Comparison of ENCODE assay signal across 9 cellular contexts in genomic region chr19:18385675-18386542, GRCh38. TPM values are rescaled to one million over a fixed set of nuclear protein-coding genes. Genes with fewer than 3 reads are reported as not detected.
DNase-seq lines count a peak whose midpoint lies in the region; ATAC-seq and TF ChIP-seq lines count a peak whose summit lies in the region.
"Had no signal": no experiment of that assay in that cellular context is flagged by ENCODE, and none has a peak within 500 bp of the region (broad histone marks: within the 10 kb centered on the region; RNA-seq: fewer than 3 reads in every experiment).

GDF15 (plus strand) TSS chr19:18386158; CDS start chr19:18386190, 32 bp downstream.

- H3K36me3 ChIP-seq in OCI-LY3 (replicated peaks; ENCODE audit: low read depth, low read length) (peaks cover 4% of the 10 kb centered on the region), mammary epithelial cell (ENCODE audit: insufficient read depth, low read length) (no peaks in the 10 kb centered on the region)

- no peak within 1 kb of the TSS for H3K4me2 ChIP-seq in OCI-LY3 (ENCODE audit: low read length)
- peak within 1 kb of the TSS; percentile 80 for H3K4me2 ChIP-seq in mammary epithelial cell (ENCODE audit: insufficient read depth, low read depth, low read length)

- no peak for ATAC-seq in stimulated activated naive CD8-positive, alpha-beta T cell treated with anti-CD3 and anti-CD28 coated beads, Interleukin-15, Interleukin-2, amounts not matched to agents 100 U/mL and 50 U/mL, for 24 hours
- no peak for ATAC-seq in GM19324 (IDR thresholded peaks at IDR 0.05; ENCODE audit: low FRiP score, unreplicated experiment)
- ATAC-seq in GM19463 (IDR thresholded peaks at IDR 0.05; ENCODE audit: unreplicated experiment): no peak

- H3K27me3 ChIP-seq in OCI-LY3 (ENCODE audit: low read depth, low read length): peaks cover 26% of the 10 kb centered on the region
- no peaks in the 10 kb centered on the region for H3K27me3 ChIP-seq in mammary epithelial cell (ENCODE audit: insufficient read depth, low read length)

- H3K9me3 ChIP-seq in OCI-LY3 (ENCODE audit: insufficient read depth, low read length) (no peaks in the 10 kb centered on the region), mammary epithelial cell (replicated peaks; ENCODE audit: insufficient read depth, low read length) (no peaks in the 10 kb centered on the region)

- WGBS in mammary epithelial cell (ENCODE audit: low coverage, missing lambda C conversion rate): 44% methylated on average over 14 of the region's 33 CpGs

- no peak within 1 kb of the TSS for H3K27ac ChIP-seq in OCI-LY3 (ENCODE audit: low read length)
- no peak within 1 kb of the TSS for H3K27ac ChIP-seq in mammary epithelial cell (ENCODE audit: insufficient read depth, low read depth, low read length)

- H3K9ac ChIP-seq in OCI-LY3 (ENCODE audit: low read length) (no peak within 1 kb of the TSS), mammary epithelial cell (ENCODE audit: insufficient read depth, low read length) (peak within 1 kb of the TSS; percentile 46)

- no peak within 1 kb of the TSS for H3K4me3 ChIP-seq in OCI-LY3 (ENCODE audit: low read length)
- peak within 1 kb of the TSS; percentile 57 to 64 (median 60) for H3K4me3 ChIP-seq in mammary epithelial cell (replicated peaks in 1 of 3; ENCODE audit: insufficient read depth in 1 of 3, low read depth in 2 of 3, low read length in 3 of 3)

- dilution Hi-C loops in mammary epithelial cell (cut with HindIII; ENCODE audit: low sequenced_read_pairs): no loop called here

- no peaks in the 10 kb centered on the region for H4K20me1 ChIP-seq in OCI-LY3 (ENCODE audit: insufficient read depth, low read length)
- H4K20me1 ChIP-seq in mammary epithelial cell (ENCODE audit: insufficient read depth, low read length): no peaks in the 10 kb centered on the region

- peak; percentile 71 for DNase-seq in activated effector memory CD4-positive, alpha-beta T cell treated with anti-CD3 and anti-CD28 coated beads, Interleukin-2, amount 50 U/mL, for 16 hours
- no peak for DNase-seq in activated effector memory CD4-positive, alpha-beta T cell treated with Interleukin-2 at 50 U/mL for 16 hours
- peak; percentile 69 for DNase-seq in mammary epithelial cell
- peak; percentile 66 for DNase-seq in left kidney (ENCODE audit: low read depth, low spot score)
- peak; percentile 64 for DNase-seq in stimulated activated naive CD8-positive, alpha-beta T cell treated with anti-CD3 and anti-CD28 coated beads, Interleukin-15, Interleukin-2, amounts not matched to agents 100 U/mL and 50 U/mL, for 24 hours

- H3K79me2 ChIP-seq in OCI-LY3 (ENCODE audit: low read length) (no peaks in the 10 kb centered on the region), mammary epithelial cell (ENCODE audit: insufficient read depth, low read length) (peaks cover 12% of the 10 kb centered on the region)

- peak; percentile 61 for TF ChIP-seq CTCF in OCI-LY3 (IDR thresholded peaks at IDR 0.05; ENCODE audit: low read depth, low read length)
- peak; percentile 67 to 87 for TF ChIP-seq CTCF in mammary epithelial cell (conservative IDR thresholded peaks at IDR 0.05 in 1 of 2, IDR thresholded peaks at IDR 0.05 in 1 of 2; ENCODE audit: extremely low read depth in 1 of 2, insufficient read depth in 1 of 2, low read depth in 1 of 2, low read length in 2 of 2)

- CTCF ChIA-PET in mammary epithelial cell (lab: Charles Lee; ENCODE audit: low non-redundant PET): interaction anchor here (0.6 kb wide), 3 partner anchors 26 to 356 kb away, joined by 3 to 5 read pairs (median 4); no protein-coding TSS in a partner anchor

- in situ Hi-C loops in mammary epithelial cell (cut with MboI; ENCODE audit: low sequenced_read_pairs in 2 of 2): no loop called here

- H3K4me1 ChIP-seq in OCI-LY3 (ENCODE audit: low read length) (peaks cover 5% of the 10 kb centered on the region; the same call in 1 of the 2 replicates), mammary epithelial cell (ENCODE audit: insufficient read depth, low read length) (peaks cover 26% of the 10 kb centered on the region)

- TSS peak; percentile 88 for BruUV-seq in mammary epithelial cell (replicated peaks; lab: Mats Ljungman, UMichigan)

- intact Hi-C loops in mammary epithelial cell (cut with micrococcal nuclease): loop anchor here (1.0 kb wide), 2 partner anchors 22 to 37 kb away; no protein-coding TSS in a partner anchor

- H2AFZ ChIP-seq in OCI-LY3 (ENCODE audit: low read depth, low read length): no peak within 1 kb of the TSS
- peak within 1 kb of the TSS; percentile 43 for H2AFZ ChIP-seq in mammary epithelial cell (ENCODE audit: low read depth, low read length)

RNA-seq across cellular contexts. Expression of gene GDF15, which starts in this region (rescaled TPM):
- 10 to 100 TPM; 78.7 to 93.2 TPM for total RNA-seq in mammary epithelial cell
- polyA plus RNA-seq in mammary epithelial cell: 21.2 TPM
- polyA minus RNA-seq in mammary epithelial cell: 1.8 TPM
- total RNA-seq: mononuclear cell had no signal
